In the genomic region with DNA sequence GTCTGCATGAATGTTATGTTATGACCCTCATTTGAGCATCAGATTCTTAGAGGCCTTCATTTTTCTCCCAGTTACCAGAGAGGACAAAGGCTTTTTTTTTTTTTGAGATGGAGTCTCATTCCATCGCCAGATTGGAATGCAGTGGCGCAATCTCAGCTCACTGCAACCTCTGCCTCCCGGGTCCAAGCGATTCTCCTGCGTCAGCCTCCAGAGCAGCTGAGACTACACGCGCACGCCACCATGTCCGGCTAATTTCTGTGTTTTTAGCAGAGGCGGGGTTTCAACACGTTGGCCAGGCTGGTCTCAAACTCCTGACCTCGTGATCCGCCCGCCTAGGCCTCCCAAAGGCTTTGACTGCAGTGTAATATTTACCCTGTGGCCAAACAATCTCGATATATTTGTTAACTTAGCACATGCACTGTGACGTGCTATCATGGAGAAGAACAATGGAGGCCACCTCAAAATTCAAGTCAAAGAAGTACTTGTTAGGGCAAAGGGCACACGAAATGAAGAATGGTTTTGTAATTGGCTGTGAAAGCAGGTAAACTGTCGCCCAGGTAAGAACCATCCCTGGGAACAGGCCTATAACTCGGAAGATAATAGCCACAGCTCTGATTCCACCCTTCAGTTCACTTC, we compare ENCODE assay signal across 1 cellular context.
A peak's percentile ranks its signal among the peaks of the same experiment; 100 is the strongest.
TF ChIP-seq lines count a peak whose summit lies in the region.

No MANE protein-coding gene starts in this region.

TF ChIP-seq in HepG2, 621 proteins besides CTCF, POLR2A, EP300 and RAD21 (continued from another document and continues in another):
- TF ChIP-seq, protein P1, sequence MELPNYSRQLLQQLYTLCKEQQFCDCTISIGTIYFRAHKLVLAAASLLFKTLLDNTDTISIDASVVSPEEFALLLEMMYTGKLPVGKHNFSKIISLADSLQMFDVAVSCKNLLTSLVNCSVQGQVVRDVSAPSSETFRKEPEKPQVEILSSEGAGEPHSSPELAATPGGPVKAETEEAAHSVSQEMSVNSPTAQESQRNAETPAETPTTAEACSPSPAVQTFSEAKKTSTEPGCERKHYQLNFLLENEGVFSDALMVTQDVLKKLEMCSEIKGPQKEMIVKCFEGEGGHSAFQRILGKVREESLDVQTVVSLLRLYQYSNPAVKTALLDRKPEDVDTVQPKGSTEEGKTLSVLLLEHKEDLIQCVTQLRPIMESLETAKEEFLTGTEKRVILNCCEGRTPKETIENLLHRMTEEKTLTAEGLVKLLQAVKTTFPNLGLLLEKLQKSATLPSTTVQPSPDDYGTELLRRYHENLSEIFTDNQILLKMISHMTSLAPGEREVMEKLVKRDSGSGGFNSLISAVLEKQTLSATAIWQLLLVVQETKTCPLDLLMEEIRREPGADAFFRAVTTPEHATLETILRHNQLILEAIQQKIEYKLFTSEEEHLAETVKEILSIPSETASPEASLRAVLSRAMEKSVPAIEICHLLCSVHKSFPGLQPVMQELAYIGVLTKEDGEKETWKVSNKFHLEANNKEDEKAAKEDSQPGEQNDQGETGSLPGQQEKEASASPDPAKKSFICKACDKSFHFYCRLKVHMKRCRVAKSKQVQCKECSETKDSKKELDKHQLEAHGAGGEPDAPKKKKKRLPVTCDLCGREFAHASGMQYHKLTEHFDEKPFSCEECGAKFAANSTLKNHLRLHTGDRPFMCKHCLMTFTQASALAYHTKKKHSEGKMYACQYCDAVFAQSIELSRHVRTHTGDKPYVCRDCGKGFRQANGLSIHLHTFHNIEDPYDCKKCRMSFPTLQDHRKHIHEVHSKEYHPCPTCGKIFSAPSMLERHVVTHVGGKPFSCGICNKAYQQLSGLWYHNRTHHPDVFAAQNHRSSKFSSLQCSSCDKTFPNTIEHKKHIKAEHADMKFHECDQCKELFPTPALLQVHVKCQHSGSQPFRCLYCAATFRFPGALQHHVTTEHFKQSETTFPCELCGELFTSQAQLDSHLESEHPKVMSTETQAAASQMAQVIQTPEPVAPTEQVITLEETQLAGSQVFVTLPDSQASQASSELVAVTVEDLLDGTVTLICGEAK (IDR thresholded peaks at IDR 0.05), result no peak
- TF ChIP-seq, protein P1 (CRISPR knock-in tag; IDR thresholded peaks at IDR 0.05), result no peak
- TF ChIP-seq RFXANK (CRISPR knock-in tag; IDR thresholded peaks at IDR 0.05) (no peak), ZNF10 (CRISPR knock-in tag; IDR thresholded peaks at IDR 0.05; ENCODE audit: borderline replicate concordance, low read depth) (no peak), ZNF331 (CRISPR knock-in tag; IDR thresholded peaks at IDR 0.05) (no peak; the same call in 1 of the 2 replicates), ZNF672 (CRISPR knock-in tag; IDR thresholded peaks at IDR 0.05) (no peak), ZNF253 (CRISPR knock-in tag; IDR thresholded peaks at IDR 0.05; ENCODE audit: borderline replicate concordance) (no peak), RXRA (CRISPR knock-in tag; IDR thresholded peaks at IDR 0.05) (peak; percentile 61; the same call in 1 of the 2 replicates), NFE2L2 (IDR thresholded peaks at IDR 0.05; ENCODE audit: low read length) (no peak), NR2F1 (CRISPR knock-in tag; IDR thresholded peaks at IDR 0.05) (no peak), MZF1 (CRISPR knock-in tag; IDR thresholded peaks at IDR 0.05; ENCODE audit: borderline replicate concordance) (no peak; the same call in 1 of the 2 replicates), ZNF484 (CRISPR knock-in tag; IDR thresholded peaks at IDR 0.05; ENCODE audit: borderline replicate concordance, low read depth) (no peak), ZC3H13 (CRISPR knock-in tag; IDR thresholded peaks at IDR 0.05) (0 out of 2 replicates have a peak, but pooled peaks have one; percentile 26), MXD4 (CRISPR knock-in tag; IDR thresholded peaks at IDR 0.05) (no peak), ZSCAN20 (CRISPR knock-in tag; IDR thresholded peaks at IDR 0.05; ENCODE audit: borderline replicate concordance) (no peak), ZNF235 (CRISPR knock-in tag; IDR thresholded peaks at IDR 0.05; ENCODE audit: borderline replicate concordance) (no peak), ZBTB42 (CRISPR knock-in tag; IDR thresholded peaks at IDR 0.05) (no peak), MIER2 (CRISPR knock-in tag; IDR thresholded peaks at IDR 0.05) (no peak), CBX1 (IDR thresholded peaks at IDR 0.05; ENCODE audit: low read depth) (peak; percentile 28), ATM (IDR thresholded peaks at IDR 0.05; ENCODE audit: borderline replicate concordance) (no peak), ZNF446 (CRISPR knock-in tag; IDR thresholded peaks at IDR 0.05) (no peak), ZMYM2 (CRISPR knock-in tag; IDR thresholded peaks at IDR 0.05) (peak; percentile 83), ZNF17 (CRISPR knock-in tag; IDR thresholded peaks at IDR 0.05) (no peak), ZNF234 (CRISPR knock-in tag; conservative IDR thresholded peaks at IDR 0.05) (no peak), IRX3 (CRISPR knock-in tag; IDR thresholded peaks at IDR 0.05; ENCODE audit: borderline replicate concordance, low read depth) (no peak), TARDBP (CRISPR knock-in tag; IDR thresholded peaks at IDR 0.05) (no peak), TP53 (CRISPR knock-in tag; conservative IDR thresholded peaks at IDR 0.05) (no peak), GFI1 (CRISPR knock-in tag; IDR thresholded peaks at IDR 0.05; ENCODE audit: borderline replicate concordance) (peak; percentile 93), ZNF792 (CRISPR knock-in tag; IDR thresholded peaks at IDR 0.05) (peak; percentile 52; the same call in 1 of the 2 replicates), NFE2L1 (CRISPR knock-in tag; IDR thresholded peaks at IDR 0.05; ENCODE audit: borderline replicate concordance) (no peak), KDM6A (CRISPR knock-in tag; IDR thresholded peaks at IDR 0.05; ENCODE audit: low read depth) (no peak), MEIS2 (CRISPR knock-in tag; IDR thresholded peaks at IDR 0.05) (no peak), ISL2 (CRISPR knock-in tag; IDR thresholded peaks at IDR 0.05) (peak; percentile 22; the same call in 1 of the 2 replicates), ZNF773 (CRISPR knock-in tag; IDR thresholded peaks at IDR 0.05; ENCODE audit: borderline replicate concordance) (no peak)
- TF ChIP-seq, protein P2, sequence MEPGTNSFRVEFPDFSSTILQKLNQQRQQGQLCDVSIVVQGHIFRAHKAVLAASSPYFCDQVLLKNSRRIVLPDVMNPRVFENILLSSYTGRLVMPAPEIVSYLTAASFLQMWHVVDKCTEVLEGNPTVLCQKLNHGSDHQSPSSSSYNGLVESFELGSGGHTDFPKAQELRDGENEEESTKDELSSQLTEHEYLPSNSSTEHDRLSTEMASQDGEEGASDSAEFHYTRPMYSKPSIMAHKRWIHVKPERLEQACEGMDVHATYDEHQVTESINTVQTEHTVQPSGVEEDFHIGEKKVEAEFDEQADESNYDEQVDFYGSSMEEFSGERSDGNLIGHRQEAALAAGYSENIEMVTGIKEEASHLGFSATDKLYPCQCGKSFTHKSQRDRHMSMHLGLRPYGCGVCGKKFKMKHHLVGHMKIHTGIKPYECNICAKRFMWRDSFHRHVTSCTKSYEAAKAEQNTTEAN (CRISPR knock-in tag; conservative IDR thresholded peaks at IDR 0.05), result no peak
- TF ChIP-seq, protein P3, sequence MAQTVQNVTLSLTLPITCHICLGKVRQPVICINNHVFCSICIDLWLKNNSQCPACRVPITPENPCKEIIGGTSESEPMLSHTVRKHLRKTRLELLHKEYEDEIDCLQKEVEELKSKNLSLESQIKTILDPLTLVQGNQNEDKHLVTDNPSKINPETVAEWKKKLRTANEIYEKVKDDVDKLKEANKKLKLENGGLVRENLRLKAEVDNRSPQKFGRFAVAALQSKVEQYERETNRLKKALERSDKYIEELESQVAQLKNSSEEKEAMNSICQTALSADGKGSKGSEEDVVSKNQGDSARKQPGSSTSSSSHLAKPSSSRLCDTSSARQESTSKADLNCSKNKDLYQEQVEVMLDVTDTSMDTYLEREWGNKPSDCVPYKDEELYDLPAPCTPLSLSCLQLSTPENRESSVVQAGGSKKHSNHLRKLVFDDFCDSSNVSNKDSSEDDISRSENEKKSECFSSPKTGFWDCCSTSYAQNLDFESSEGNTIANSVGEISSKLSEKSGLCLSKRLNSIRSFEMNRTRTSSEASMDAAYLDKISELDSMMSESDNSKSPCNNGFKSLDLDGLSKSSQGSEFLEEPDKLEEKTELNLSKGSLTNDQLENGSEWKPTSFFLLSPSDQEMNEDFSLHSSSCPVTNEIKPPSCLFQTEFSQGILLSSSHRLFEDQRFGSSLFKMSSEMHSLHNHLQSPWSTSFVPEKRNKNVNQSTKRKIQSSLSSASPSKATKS (CRISPR knock-in tag; IDR thresholded peaks at IDR 0.05), result no peak
- TF ChIP-seq, protein P4, sequence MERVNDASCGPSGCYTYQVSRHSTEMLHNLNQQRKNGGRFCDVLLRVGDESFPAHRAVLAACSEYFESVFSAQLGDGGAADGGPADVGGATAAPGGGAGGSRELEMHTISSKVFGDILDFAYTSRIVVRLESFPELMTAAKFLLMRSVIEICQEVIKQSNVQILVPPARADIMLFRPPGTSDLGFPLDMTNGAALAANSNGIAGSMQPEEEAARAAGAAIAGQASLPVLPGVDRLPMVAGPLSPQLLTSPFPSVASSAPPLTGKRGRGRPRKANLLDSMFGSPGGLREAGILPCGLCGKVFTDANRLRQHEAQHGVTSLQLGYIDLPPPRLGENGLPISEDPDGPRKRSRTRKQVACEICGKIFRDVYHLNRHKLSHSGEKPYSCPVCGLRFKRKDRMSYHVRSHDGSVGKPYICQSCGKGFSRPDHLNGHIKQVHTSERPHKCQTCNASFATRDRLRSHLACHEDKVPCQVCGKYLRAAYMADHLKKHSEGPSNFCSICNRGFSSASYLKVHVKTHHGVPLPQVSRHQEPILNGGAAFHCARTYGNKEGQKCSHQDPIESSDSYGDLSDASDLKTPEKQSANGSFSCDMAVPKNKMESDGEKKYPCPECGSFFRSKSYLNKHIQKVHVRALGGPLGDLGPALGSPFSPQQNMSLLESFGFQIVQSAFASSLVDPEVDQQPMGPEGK (CRISPR knock-in tag; IDR thresholded peaks at IDR 0.05), result no peak
- TF ChIP-seq, protein P5, sequence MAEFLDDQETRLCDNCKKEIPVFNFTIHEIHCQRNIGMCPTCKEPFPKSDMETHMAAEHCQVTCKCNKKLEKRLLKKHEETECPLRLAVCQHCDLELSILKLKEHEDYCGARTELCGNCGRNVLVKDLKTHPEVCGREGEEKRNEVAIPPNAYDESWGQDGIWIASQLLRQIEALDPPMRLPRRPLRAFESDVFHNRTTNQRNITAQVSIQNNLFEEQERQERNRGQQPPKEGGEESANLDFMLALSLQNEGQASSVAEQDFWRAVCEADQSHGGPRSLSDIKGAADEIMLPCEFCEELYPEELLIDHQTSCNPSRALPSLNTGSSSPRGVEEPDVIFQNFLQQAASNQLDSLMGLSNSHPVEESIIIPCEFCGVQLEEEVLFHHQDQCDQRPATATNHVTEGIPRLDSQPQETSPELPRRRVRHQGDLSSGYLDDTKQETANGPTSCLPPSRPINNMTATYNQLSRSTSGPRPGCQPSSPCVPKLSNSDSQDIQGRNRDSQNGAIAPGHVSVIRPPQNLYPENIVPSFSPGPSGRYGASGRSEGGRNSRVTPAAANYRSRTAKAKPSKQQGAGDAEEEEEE (CRISPR knock-in tag; IDR thresholded peaks at IDR 0.05; ENCODE audit: borderline replicate concordance), result no peak
- TF ChIP-seq, protein P6, sequence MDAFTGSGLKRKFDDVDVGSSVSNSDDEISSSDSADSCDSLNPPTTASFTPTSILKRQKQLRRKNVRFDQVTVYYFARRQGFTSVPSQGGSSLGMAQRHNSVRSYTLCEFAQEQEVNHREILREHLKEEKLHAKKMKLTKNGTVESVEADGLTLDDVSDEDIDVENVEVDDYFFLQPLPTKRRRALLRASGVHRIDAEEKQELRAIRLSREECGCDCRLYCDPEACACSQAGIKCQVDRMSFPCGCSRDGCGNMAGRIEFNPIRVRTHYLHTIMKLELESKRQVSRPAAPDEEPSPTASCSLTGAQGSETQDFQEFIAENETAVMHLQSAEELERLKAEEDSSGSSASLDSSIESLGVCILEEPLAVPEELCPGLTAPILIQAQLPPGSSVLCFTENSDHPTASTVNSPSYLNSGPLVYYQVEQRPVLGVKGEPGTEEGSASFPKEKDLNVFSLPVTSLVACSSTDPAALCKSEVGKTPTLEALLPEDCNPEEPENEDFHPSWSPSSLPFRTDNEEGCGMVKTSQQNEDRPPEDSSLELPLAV (CRISPR knock-in tag; conservative IDR thresholded peaks at IDR 0.05; ENCODE audit: low read depth), result no peak
- TF ChIP-seq, protein P7, sequence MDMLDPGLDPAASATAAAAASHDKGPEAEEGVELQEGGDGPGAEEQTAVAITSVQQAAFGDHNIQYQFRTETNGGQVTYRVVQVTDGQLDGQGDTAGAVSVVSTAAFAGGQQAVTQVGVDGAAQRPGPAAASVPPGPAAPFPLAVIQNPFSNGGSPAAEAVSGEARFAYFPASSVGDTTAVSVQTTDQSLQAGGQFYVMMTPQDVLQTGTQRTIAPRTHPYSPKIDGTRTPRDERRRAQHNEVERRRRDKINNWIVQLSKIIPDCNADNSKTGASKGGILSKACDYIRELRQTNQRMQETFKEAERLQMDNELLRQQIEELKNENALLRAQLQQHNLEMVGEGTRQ (IDR thresholded peaks at IDR 0.05; ENCODE audit: low read depth, low read length), result no peak
- TF ChIP-seq, protein P7 (CRISPR knock-in tag; IDR thresholded peaks at IDR 0.05; ENCODE audit: borderline replicate concordance), result 0 out of 2 replicates have a peak, but pooled peaks have one; percentile 23
